Comparison of ENCODE assay signal across 8 cellular contexts in genomic region chr9:93501406-93501805, GRCh38. TPM values are rescaled to one million over a fixed set of nuclear protein-coding genes. Genes with fewer than 3 reads are reported as not detected.
DNase-seq lines count a peak whose midpoint lies in the region; ATAC-seq lines count a peak whose summit lies in the region.

No MANE protein-coding gene starts in this region.

- peak overlapping the region; percentile 86 for H3K4me3 Mint-ChIP-seq in T-helper 2 cell treated with Interferon-gamma antibody and Interleukin-4, amounts not matched to agents 5 μg/mL and 100 μg/mL, for 36 hours

- DNase-seq in EH (ENCODE audit: low read depth) (peak; percentile 50), fibroblast of peridontal ligament (ENCODE audit: extremely low read depth) (peak; percentile 58), renal cortical epithelial cell (ENCODE audit: low read depth) (peak; percentile 23), NCI-H2196 (lab: John Stamatoyannopoulos, UW; ENCODE audit: unreplicated experiment) (no peak), NCI-H2029 (lab: John Stamatoyannopoulos, UW) (no peak), T1000 (lab: John Stamatoyannopoulos, UW) (no peak)
- no peak for DNase-seq in T-helper 2 cell treated with Interferon-gamma antibody and Interleukin-4, amounts not matched to agents 5 μg/mL and 100 μg/mL, for 36 hours (ENCODE audit: low spot score)

- H3K9me3 Mint-ChIP-seq in T-helper 2 cell treated with Interferon-gamma antibody and Interleukin-4, amounts not matched to agents 5 μg/mL and 100 μg/mL, for 36 hours = no peaks in the 10 kb centered on the region

- H3K36me3 Mint-ChIP-seq in T-helper 2 cell treated with Interferon-gamma antibody and Interleukin-4, amounts not matched to agents 5 μg/mL and 100 μg/mL, for 36 hours (ENCODE audit: low read depth) = peaks cover 63% of the 10 kb centered on the region

- H3K27ac Mint-ChIP-seq in T-helper 2 cell treated with Interferon-gamma antibody and Interleukin-4, amounts not matched to agents 5 μg/mL and 100 μg/mL, for 36 hours = peak overlapping the region; percentile 85

- H3K27me3 Mint-ChIP-seq in T-helper 2 cell treated with Interferon-gamma antibody and Interleukin-4, amounts not matched to agents 5 μg/mL and 100 μg/mL, for 36 hours (ENCODE audit: low read depth) = no peaks in the 10 kb centered on the region

- no peak for ATAC-seq in HG02938 (IDR thresholded peaks at IDR 0.05; ENCODE audit: unreplicated experiment)

- H3K4me1 Mint-ChIP-seq in T-helper 2 cell treated with Interferon-gamma antibody and Interleukin-4, amounts not matched to agents 5 μg/mL and 100 μg/mL, for 36 hours (ENCODE audit: low read depth) = peaks cover 47% of the 10 kb centered on the region

RNA-seq across cellular contexts. Expression of gene FAM120AOS, which starts 48.0 kb away (rescaled TPM):
- 32.8 and 38.0 TPM in 2 replicates for total RNA-seq in renal cortical epithelial cell

RNA-seq across cellular contexts. Expression of gene FAM120A, which starts 49.9 kb away (rescaled TPM):
- 56.6 and 142 TPM in 2 replicates for total RNA-seq in renal cortical epithelial cell

Comparison
In these comparisons a context has a peak if more than half of its experiments do, and no peak if none do; other contexts are left out.
1. DNase-seq: peak in EH (single experiment), fibroblast of peridontal ligament (single experiment) and renal cortical epithelial cell (single experiment); none in T-helper 2 cell treated with Interferon-gamma antibody and Interleukin-4, amounts not matched to agents 5 μg/mL and 100 μg/mL, for 36 hours (single experiment), NCI-H2196 (single experiment), NCI-H2029 (single experiment) and T1000 (single experiment).